1 cellular context compared by ENCODE assay signal in genomic region chr1:207152792-207153434, GRCh38.
A peak's percentile ranks its signal among the peaks of the same experiment; 100 is the strongest.
TF ChIP-seq lines count a peak whose summit lies in the region.

No MANE protein-coding gene starts in this region.

TF ChIP-seq in HepG2, 621 proteins besides CTCF, POLR2A, EP300 and RAD21 (continued from another document and continues in another):
- TF ChIP-seq ZBTB37 (CRISPR knock-in tag; IDR thresholded peaks at IDR 0.05) (no peak), NPAS2 (CRISPR knock-in tag; IDR thresholded peaks at IDR 0.05; ENCODE audit: borderline replicate concordance) (no peak), NFIB (CRISPR knock-in tag; IDR thresholded peaks at IDR 0.05; ENCODE audit: borderline replicate concordance) (no peak), CBX5 (CRISPR knock-in tag; IDR thresholded peaks at IDR 0.05; ENCODE audit: borderline replicate concordance) (peak; percentile 88), ZSCAN21 (CRISPR knock-in tag; IDR thresholded peaks at IDR 0.05; ENCODE audit: borderline replicate concordance) (no peak), LCORL (IDR thresholded peaks at IDR 0.05) (peak; percentile 91), LCORL (CRISPR knock-in tag; IDR thresholded peaks at IDR 0.05) (no peak), KDM1A (CRISPR knock-in tag; IDR thresholded peaks at IDR 0.05) (no peak), ZNF251 (CRISPR knock-in tag; IDR thresholded peaks at IDR 0.05) (no peak), NR2F1 (CRISPR knock-in tag; IDR thresholded peaks at IDR 0.05) (peak; percentile 27 to 39; a peak in 1 of 4 replicates), RFX3 (CRISPR knock-in tag; IDR thresholded peaks at IDR 0.05) (no peak), ARNT2 (CRISPR knock-in tag; IDR thresholded peaks at IDR 0.05; ENCODE audit: low read depth) (no peak), SRY (CRISPR knock-in tag; IDR thresholded peaks at IDR 0.05) (0 out of 2 replicates have a peak, but pooled peaks have one; percentile 26), ZNF264 (CRISPR knock-in tag; IDR thresholded peaks at IDR 0.05) (0 out of 2 replicates have a peak, but pooled peaks have one; percentile 17), SOX6 (IDR thresholded peaks at IDR 0.05) (no peak), SOX6 (CRISPR knock-in tag; IDR thresholded peaks at IDR 0.05) (peak; percentile 35), MATR3 (CRISPR knock-in tag; IDR thresholded peaks at IDR 0.05) (no peak), HOXA5 (CRISPR knock-in tag; IDR thresholded peaks at IDR 0.05) (no peak), FOXO1 (CRISPR knock-in tag; IDR thresholded peaks at IDR 0.05) (peak; percentile 51; the same call in 1 of the 2 replicates), HNF4A (CRISPR knock-in tag; IDR thresholded peaks at IDR 0.05) (no peak), ZBTB46 (CRISPR knock-in tag; IDR thresholded peaks at IDR 0.05; ENCODE audit: borderline replicate concordance) (no peak), NR2F6 (IDR thresholded peaks at IDR 0.05) (peak; percentile 22; the same call in 1 of the 2 replicates), NR2F6 (CRISPR knock-in tag; IDR thresholded peaks at IDR 0.05) (peak; percentile 61), MBNL3 (CRISPR knock-in tag; conservative IDR thresholded peaks at IDR 0.05) (peak; percentile 97; the same call in 1 of the 2 replicates), ARID4A (CRISPR knock-in tag; IDR thresholded peaks at IDR 0.05; ENCODE audit: borderline replicate concordance) (peak; percentile 37; the same call in 1 of the 2 replicates), ZNF839 (CRISPR knock-in tag; IDR thresholded peaks at IDR 0.05; ENCODE audit: borderline replicate concordance) (0 out of 2 replicates have a peak, but pooled peaks have one; percentile 43), SIX1 (CRISPR knock-in tag; IDR thresholded peaks at IDR 0.05; ENCODE audit: borderline replicate concordance) (no peak; the same call in 1 of the 2 replicates), ZNF121 (CRISPR knock-in tag; IDR thresholded peaks at IDR 0.05) (no peak), AHR (CRISPR knock-in tag; IDR thresholded peaks at IDR 0.05) (no peak), ZFAT (CRISPR knock-in tag; conservative IDR thresholded peaks at IDR 0.05) (no peak), ZKSCAN5 (CRISPR knock-in tag; IDR thresholded peaks at IDR 0.05) (no peak), POLR2G (IDR thresholded peaks at IDR 0.05; ENCODE audit: low read depth, low read length) (peak; percentile 79), BCL6 (CRISPR knock-in tag; IDR thresholded peaks at IDR 0.05) (peak; percentile 9; the same call in 1 of the 2 replicates), IKZF1 (IDR thresholded peaks at IDR 0.05) (no peak), ZNF713 (CRISPR knock-in tag; IDR thresholded peaks at IDR 0.05) (no peak), ZNF589 (CRISPR knock-in tag; conservative IDR thresholded peaks at IDR 0.05) (0 out of 2 replicates have a peak, but pooled peaks have one; percentile 34), PRPF4 (IDR thresholded peaks at IDR 0.05; ENCODE audit: low read depth, low read length, poor library complexity, severe bottlenecking) (no peak), SIN3B (IDR thresholded peaks at IDR 0.05; ENCODE audit: low read length) (peak; percentile 63; the same call in 1 of the 2 replicates), DZIP1 (CRISPR knock-in tag; IDR thresholded peaks at IDR 0.05) (no peak), ZMYM2 (CRISPR knock-in tag; IDR thresholded peaks at IDR 0.05) (0 out of 2 replicates have a peak, but pooled peaks have one; percentile 23), PHF8 (CRISPR knock-in tag; IDR thresholded peaks at IDR 0.05) (peak; percentile 66), KDM3A (CRISPR knock-in tag; IDR thresholded peaks at IDR 0.05; ENCODE audit: low read depth) (no peak), POGZ (CRISPR knock-in tag; IDR thresholded peaks at IDR 0.05) (peak; percentile 92), ZBTB1 (CRISPR knock-in tag; IDR thresholded peaks at IDR 0.05; ENCODE audit: borderline replicate concordance) (no peak), ZNF550 (CRISPR knock-in tag; IDR thresholded peaks at IDR 0.05; ENCODE audit: borderline replicate concordance) (no peak)
- TF ChIP-seq, protein P1, sequence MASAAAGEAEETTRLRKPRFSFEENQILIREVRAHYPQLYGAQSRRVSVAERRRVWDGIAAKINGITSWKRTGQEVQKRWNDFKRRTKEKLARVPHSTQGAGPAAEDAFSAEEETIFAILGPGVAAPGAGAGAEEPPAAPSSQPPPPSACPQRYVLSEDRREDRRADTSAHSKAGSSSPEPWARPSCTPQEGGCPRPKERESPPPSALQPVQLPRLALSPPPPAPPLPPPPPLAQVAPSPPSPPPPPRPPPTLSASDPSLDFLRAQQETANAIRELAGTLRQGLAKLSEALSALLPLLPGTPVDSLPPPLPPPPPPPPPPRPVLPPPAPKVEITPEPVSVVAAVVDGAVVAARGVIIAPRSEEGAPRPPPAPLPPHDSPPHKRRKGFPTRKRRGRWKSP (CRISPR knock-in tag; IDR thresholded peaks at IDR 0.05): no peak
- TF ChIP-seq, protein P2, sequence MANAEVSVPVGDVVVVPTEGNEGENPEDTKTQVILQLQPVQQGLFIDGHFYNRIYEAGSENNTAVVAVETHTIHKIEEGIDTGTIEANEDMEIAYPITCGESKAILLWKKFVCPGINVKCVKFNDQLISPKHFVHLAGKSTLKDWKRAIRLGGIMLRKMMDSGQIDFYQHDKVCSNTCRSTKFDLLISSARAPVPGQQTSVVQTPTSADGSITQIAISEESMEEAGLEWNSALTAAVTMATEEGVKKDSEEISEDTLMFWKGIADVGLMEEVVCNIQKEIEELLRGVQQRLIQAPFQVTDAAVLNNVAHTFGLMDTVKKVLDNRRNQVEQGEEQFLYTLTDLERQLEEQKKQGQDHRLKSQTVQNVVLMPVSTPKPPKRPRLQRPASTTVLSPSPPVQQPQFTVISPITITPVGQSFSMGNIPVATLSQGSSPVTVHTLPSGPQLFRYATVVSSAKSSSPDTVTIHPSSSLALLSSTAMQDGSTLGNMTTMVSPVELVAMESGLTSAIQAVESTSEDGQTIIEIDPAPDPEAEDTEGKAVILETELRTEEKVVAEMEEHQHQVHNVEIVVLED (CRISPR knock-in tag; IDR thresholded peaks at IDR 0.05; ENCODE audit: borderline replicate concordance): no peak
- TF ChIP-seq, protein P3, sequence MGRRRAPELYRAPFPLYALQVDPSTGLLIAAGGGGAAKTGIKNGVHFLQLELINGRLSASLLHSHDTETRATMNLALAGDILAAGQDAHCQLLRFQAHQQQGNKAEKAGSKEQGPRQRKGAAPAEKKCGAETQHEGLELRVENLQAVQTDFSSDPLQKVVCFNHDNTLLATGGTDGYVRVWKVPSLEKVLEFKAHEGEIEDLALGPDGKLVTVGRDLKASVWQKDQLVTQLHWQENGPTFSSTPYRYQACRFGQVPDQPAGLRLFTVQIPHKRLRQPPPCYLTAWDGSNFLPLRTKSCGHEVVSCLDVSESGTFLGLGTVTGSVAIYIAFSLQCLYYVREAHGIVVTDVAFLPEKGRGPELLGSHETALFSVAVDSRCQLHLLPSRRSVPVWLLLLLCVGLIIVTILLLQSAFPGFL (CRISPR knock-in tag; IDR thresholded peaks at IDR 0.05): no peak
- TF ChIP-seq, protein P4, sequence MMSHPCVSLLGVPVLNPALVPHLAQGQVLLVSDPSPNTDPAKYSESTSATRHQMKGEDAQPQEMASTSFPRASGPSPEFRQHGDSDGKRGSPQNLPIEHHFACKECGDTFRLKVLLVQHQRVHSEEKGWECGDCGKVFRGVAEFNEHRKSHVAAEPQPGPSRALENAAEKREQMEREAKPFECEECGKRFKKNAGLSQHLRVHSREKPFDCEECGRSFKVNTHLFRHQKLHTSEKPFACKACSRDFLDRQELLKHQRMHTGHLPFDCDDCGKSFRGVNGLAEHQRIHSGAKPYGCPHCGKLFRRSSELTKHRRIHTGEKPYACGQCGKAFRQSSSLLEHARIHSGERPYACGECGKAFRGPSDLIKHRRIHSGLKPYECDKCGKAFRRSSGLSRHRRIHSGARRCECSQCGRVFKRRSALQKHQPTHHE (CRISPR knock-in tag; IDR thresholded peaks at IDR 0.05; ENCODE audit: borderline replicate concordance): no peak
